26 cellular contexts compared by ENCODE assay signal in genomic region chr15:40466426-40467259, GRCh38. TPM values are rescaled to one million over a fixed set of nuclear protein-coding genes. Genes with fewer than 3 reads are reported as not detected.
DNase-seq lines count a peak whose midpoint lies in the region; ATAC-seq, FAIRE-seq and TF ChIP-seq lines count a peak whose summit lies in the region.
"Had no signal": no experiment of that assay in that cellular context is flagged by ENCODE, and none has a peak within 500 bp of the region (broad histone marks: within the 10 kb centered on the region; RNA-seq: fewer than 3 reads in every experiment).

No MANE protein-coding gene starts in this region.

- no peak for TF ChIP-seq POLR2A in sigmoid colon (IDR thresholded peaks at IDR 0.05)

- no peaks in the 10 kb centered on the region for H3K27me3 ChIP-seq in upper lobe of right lung
- no peaks in the 10 kb centered on the region for H3K27me3 ChIP-seq in sigmoid colon
- H3K27me3 ChIP-seq: brain microvascular endothelial cell, foreskin keratinocyte, SJSA1 had no signal

- no peak for FAIRE-seq in kidney (lab: Jason Lieb, UNC)
- FAIRE-seq: keratinocyte had no signal

- H3K9me3 ChIP-seq in kidney (ENCODE audit: control insufficient read depth in 1 of 2, low read length in 2 of 2), result no peaks in the 10 kb centered on the region
- no peaks in the 10 kb centered on the region for H3K9me3 ChIP-seq in upper lobe of right lung
- H3K9me3 ChIP-seq in sigmoid colon, result no peaks in the 10 kb centered on the region
- H3K9me3 ChIP-seq: SJSA1 had no signal

- no peak for DNase-seq in activated naive CD4-positive, alpha-beta T cell treated with anti-CD3 and anti-CD28 coated beads, Interleukin-2, amount 10 ng/mL, durations not matched to agents 7 days and 5 days
- no peak for DNase-seq in activated naive CD4-positive, alpha-beta T cell treated with Interleukin-2 at 50 U/mL for 16 hours
- no peak for DNase-seq in activated CD8-positive, alpha-beta T cell treated with anti-CD3 and anti-CD28 coated beads, Interleukin-2, amount 10 ng/mL, durations not matched to agents 7 days and 5 days
- DNase-seq in kidney (peak; percentile 4), upper lobe of right lung (peak; percentile 54), sigmoid colon (no peak)
- DNase-seq: ACHN; activated CD4-positive, CD25-positive, alpha-beta regulatory T cell treated with anti-CD3 and anti-CD28 coated beads, Interleukin-2, amount 50 U/mL, for 72 hours; activated naive CD8-positive, alpha-beta T cell treated with anti-CD3 and anti-CD28 coated beads, Interleukin-2, amount 10 ng/mL, durations not matched to agents 7 days and 5 days; brain microvascular endothelial cell; DND-41; foreskin keratinocyte; hippocampal formation; MM.1S; NCI-H82; nephron progenitor cell; stimulated activated CD4-positive, alpha-beta T cell treated with anti-CD3 and anti-CD28 coated beads, Interleukin-4, amount 100 ng/mL, for 24 hours; T1000 had no signal

- H3K36me3 ChIP-seq in kidney (ENCODE audit: control insufficient read depth in 1 of 2, insufficient read depth in 2 of 2, low read length in 2 of 2) (peaks cover 10 to 15% of the 10 kb centered on the region in 2 donors), upper lobe of right lung (peaks cover 46% of the 10 kb centered on the region), sigmoid colon (peaks cover 14 to 53% (median 28%) of the 10 kb centered on the region in 4 donors)

- H3K4me1 ChIP-seq in kidney (ENCODE audit: control insufficient read depth in 1 of 2, insufficient read depth in 1 of 2, low read depth in 1 of 2, low read length in 2 of 2) (peaks cover 0 to 8% of the 10 kb centered on the region in 2 donors), upper lobe of right lung (peaks cover 11% of the 10 kb centered on the region), sigmoid colon (peaks cover 0 to 13% (median 9%) of the 10 kb centered on the region in 4 donors)

- WGBS in sigmoid colon, 2 donors, result 64 to 81% methylated on average over 7 of the region's 7 CpGs

- no peak overlapping the region for H3K4me3 ChIP-seq in kidney (ENCODE audit: low read length in 2 of 2)
- H3K4me3 ChIP-seq in upper lobe of right lung, result no peak overlapping the region
- H3K4me3 ChIP-seq in sigmoid colon, result no peak overlapping the region
- H3K4me3 ChIP-seq: SJSA1, smooth muscle cell had no signal

- intact Hi-C loops in kidney (cut with DNase I) (no loop called here), upper lobe of right lung (cut with DNase I) (no loop called here), sigmoid colon (cut with DNase I) (no loop called here)

- H3K4me3 Mint-ChIP-seq in activated naive CD4-positive, alpha-beta T cell treated with anti-CD3 and anti-CD28 coated beads, Interleukin-2, amount 10 ng/mL, durations not matched to agents 7 days and 5 days, result no peak overlapping the region
- no peak overlapping the region for H3K4me3 Mint-ChIP-seq in activated CD8-positive, alpha-beta T cell treated with anti-CD3 and anti-CD28 coated beads, Interleukin-2, amount 10 ng/mL, durations not matched to agents 7 days and 5 days
- H3K4me3 Mint-ChIP-seq: activated naive CD8-positive, alpha-beta T cell treated with anti-CD3 and anti-CD28 coated beads, Interleukin-2, amount 10 ng/mL, durations not matched to agents 7 days and 5 days; nephron progenitor cell had no signal

- CTCF ChIA-PET in activated naive CD4-positive, alpha-beta T cell treated with anti-CD3 and anti-CD28 coated beads, Interleukin-2, amount 10 ng/mL, durations not matched to agents 7 days and 5 days (lab: Charles Lee), result interaction anchor here (1.0 kb wide), 1 partner anchor 10 kb away, joined by 3 read pairs; no protein-coding TSS in a partner anchor
- CTCF ChIA-PET in activated CD8-positive, alpha-beta T cell treated with anti-CD3 and anti-CD28 coated beads, Interleukin-2, amount 10 ng/mL, durations not matched to agents 7 days and 5 days (lab: Charles Lee), result interaction anchor here (0.8 to 1.0 kb wide), 2 partner anchors 26 to 40 kb away, joined by 3 read pairs; partner anchors contain the start of gene BAHD1

- no peak for TF ChIP-seq CTCF in kidney (IDR thresholded peaks at IDR 0.05; ENCODE audit: borderline replicate concordance, extremely low read depth, insufficient read depth)
- no peak for TF ChIP-seq CTCF in upper lobe of right lung (IDR thresholded peaks at IDR 0.05)
- TF ChIP-seq CTCF in sigmoid colon (IDR thresholded peaks at IDR 0.05), result no peak

- H3K9me3 Mint-ChIP-seq in activated naive CD4-positive, alpha-beta T cell treated with anti-CD3 and anti-CD28 coated beads, Interleukin-2, amount 10 ng/mL, durations not matched to agents 7 days and 5 days, result no peaks in the 10 kb centered on the region
- H3K9me3 Mint-ChIP-seq in activated CD8-positive, alpha-beta T cell treated with anti-CD3 and anti-CD28 coated beads, Interleukin-2, amount 10 ng/mL, durations not matched to agents 7 days and 5 days (ENCODE audit: insufficient read depth), result no peaks in the 10 kb centered on the region
- H3K9me3 Mint-ChIP-seq: activated naive CD8-positive, alpha-beta T cell treated with anti-CD3 and anti-CD28 coated beads, Interleukin-2, amount 10 ng/mL, durations not matched to agents 7 days and 5 days; IgD-negative memory B cell; nephron progenitor cell had no signal

- H3K27ac ChIP-seq in kidney (ENCODE audit: low read depth in 2 of 2, low read length in 2 of 2) (no peak overlapping the region), upper lobe of right lung (peak overlapping the region; percentile 42), sigmoid colon (no peak overlapping the region)
- H3K27ac ChIP-seq: brain microvascular endothelial cell, C4-2B, foreskin keratinocyte, SJSA1 had no signal

- no peak overlapping the region for H3K9ac ChIP-seq in kidney (ENCODE audit: low read length in 2 of 2)

- H3K4me1 Mint-ChIP-seq in activated naive CD4-positive, alpha-beta T cell treated with anti-CD3 and anti-CD28 coated beads, Interleukin-2, amount 10 ng/mL, durations not matched to agents 7 days and 5 days, result peaks cover 29% of the 10 kb centered on the region
- H3K4me1 Mint-ChIP-seq in activated CD8-positive, alpha-beta T cell treated with anti-CD3 and anti-CD28 coated beads, Interleukin-2, amount 10 ng/mL, durations not matched to agents 7 days and 5 days (ENCODE audit: low read depth), result peaks cover 15% of the 10 kb centered on the region

- peak overlapping the region; percentile 61 for H3K27ac Mint-ChIP-seq in activated naive CD4-positive, alpha-beta T cell treated with anti-CD3 and anti-CD28 coated beads, Interleukin-2, amount 10 ng/mL, durations not matched to agents 7 days and 5 days
- H3K27ac Mint-ChIP-seq in activated CD8-positive, alpha-beta T cell treated with anti-CD3 and anti-CD28 coated beads, Interleukin-2, amount 10 ng/mL, durations not matched to agents 7 days and 5 days, result peak overlapping the region; percentile 45
- H3K27ac Mint-ChIP-seq: activated naive CD8-positive, alpha-beta T cell treated with anti-CD3 and anti-CD28 coated beads, Interleukin-2, amount 10 ng/mL, durations not matched to agents 7 days and 5 days; nephron progenitor cell; progenitor cell of endocrine pancreas had no signal

- TF ChIP-seq EP300 in sigmoid colon (IDR thresholded peaks at IDR 0.05), result no peak

- POLR2A ChIA-PET in activated CD8-positive, alpha-beta T cell treated with anti-CD3 and anti-CD28 coated beads, Interleukin-2, amount 10 ng/mL, durations not matched to agents 7 days and 5 days (lab: Charles Lee), result no interaction called here

- ATAC-seq in activated CD8-positive, alpha-beta T cell treated with anti-CD3 and anti-CD28 coated beads, Interleukin-2, amount 10 ng/mL, durations not matched to agents 7 days and 5 days, result no peak
- peak; percentile 4 for ATAC-seq in upper lobe of right lung
- no peak for ATAC-seq in GM19035 (IDR thresholded peaks at IDR 0.05; ENCODE audit: unreplicated experiment)
- no peak for ATAC-seq in GM21390 (IDR thresholded peaks at IDR 0.05; ENCODE audit: unreplicated experiment)
- ATAC-seq: foreskin keratinocyte had no signal

- H3K36me3 Mint-ChIP-seq in activated naive CD4-positive, alpha-beta T cell treated with anti-CD3 and anti-CD28 coated beads, Interleukin-2, amount 10 ng/mL, durations not matched to agents 7 days and 5 days, result peaks cover 33% of the 10 kb centered on the region
- peaks cover 31% of the 10 kb centered on the region for H3K36me3 Mint-ChIP-seq in activated CD8-positive, alpha-beta T cell treated with anti-CD3 and anti-CD28 coated beads, Interleukin-2, amount 10 ng/mL, durations not matched to agents 7 days and 5 days (ENCODE audit: low read depth)

- H3K27me3 Mint-ChIP-seq in activated naive CD4-positive, alpha-beta T cell treated with anti-CD3 and anti-CD28 coated beads, Interleukin-2, amount 10 ng/mL, durations not matched to agents 7 days and 5 days, result no peaks in the 10 kb centered on the region
- H3K27me3 Mint-ChIP-seq in activated CD8-positive, alpha-beta T cell treated with anti-CD3 and anti-CD28 coated beads, Interleukin-2, amount 10 ng/mL, durations not matched to agents 7 days and 5 days (ENCODE audit: low read depth), result no peaks in the 10 kb centered on the region
- H3K27me3 Mint-ChIP-seq: activated naive CD8-positive, alpha-beta T cell treated with anti-CD3 and anti-CD28 coated beads, Interleukin-2, amount 10 ng/mL, durations not matched to agents 7 days and 5 days; IgD-negative memory B cell; progenitor cell of endocrine pancreas had no signal

RNA-seq across cellular contexts. Expression of gene CHST14, which starts 4.1 kb away (rescaled TPM):
- total RNA-seq in activated CD8-positive, alpha-beta T cell treated with anti-CD3 and anti-CD28 coated beads, Interleukin-2, amount 10 ng/mL, durations not matched to agents 7 days and 5 days, result 10 to 100 TPM; 12.1 to 12.6 TPM
- total RNA-seq in kidney (14.3 TPM), upper lobe of right lung (14.1 TPM), sigmoid colon (10 to 100 TPM in 1 of 4 donors, 1 to 10 TPM in 3; 6.4 to 10.2 (median 7.4) TPM)
- polyA plus RNA-seq in kidney (ENCODE audit: insufficient read depth, low read depth, low replicate concordance) (11.9 TPM), sigmoid colon (1 to 10 TPM; 1.2 to 6.2 (median 1.2) TPM)

RNA-seq across cellular contexts. Expression of gene BAHD1, which starts 25.9 kb away (rescaled TPM):
- total RNA-seq in activated CD8-positive, alpha-beta T cell treated with anti-CD3 and anti-CD28 coated beads, Interleukin-2, amount 10 ng/mL, durations not matched to agents 7 days and 5 days, result 10 to 100 TPM; 25.7 to 26.3 TPM
- 28.4 TPM for total RNA-seq in kidney
- polyA plus RNA-seq in kidney (ENCODE audit: insufficient read depth, low read depth, low replicate concordance), result 13.3 TPM
- 29.8 TPM for total RNA-seq in upper lobe of right lung
- total RNA-seq in sigmoid colon, result 10 to 100 TPM in 1 of 4 donors, 1 to 10 TPM in 3; 7.7 to 16.3 (median 9.3) TPM
- 10 to 100 TPM in 2 of 3 donors, 1 to 10 TPM in 1; 9.6 to 20.2 (median 14.1) TPM for polyA plus RNA-seq in sigmoid colon

Comparison
In these comparisons a context has a peak if more than half of its experiments do, and no peak if none do; other contexts are left out.
1. DNase-seq: peak in kidney (single experiment) and upper lobe of right lung (single experiment); none in activated naive CD4-positive, alpha-beta T cell treated with anti-CD3 and anti-CD28 coated beads, Interleukin-2, amount 10 ng/mL, durations not matched to agents 7 days and 5 days (single experiment), activated naive CD4-positive, alpha-beta T cell treated with Interleukin-2 at 50 U/mL for 16 hours (single experiment), activated CD8-positive, alpha-beta T cell treated with anti-CD3 and anti-CD28 coated beads, Interleukin-2, amount 10 ng/mL, durations not matched to agents 7 days and 5 days (single experiment) and sigmoid colon (single experiment).